Comparison of ENCODE assay signal across 8 cellular contexts in genomic region chr20:33401922-33402369, GRCh38. TPM values are rescaled to one million over a fixed set of nuclear protein-coding genes. Genes with fewer than 3 reads are reported as not detected.
A peak's percentile ranks its signal among the peaks of the same experiment; 100 is the strongest.
DNase-seq lines count a peak whose midpoint lies in the region; ATAC-seq and TF ChIP-seq lines count a peak whose summit lies in the region.

No MANE protein-coding gene starts in this region.

- H4K20me1 ChIP-seq in BLaER1 treated with 17β-estradiol and CSF1 and Interleukin-3, amounts not matched to agents 10 nM and 100 nM: peaks cover 0 to 43% (median 37%) of the 10 kb centered on the region in 11 experiments; a peak in 16 of 22 replicates

- peaks cover 26 to 42% (median 36%) of the 10 kb centered on the region in 10 experiments for H3K4me1 ChIP-seq in BLaER1 treated with 17β-estradiol and CSF1 and Interleukin-3, amounts not matched to agents 10 nM and 100 nM
- H3K4me1 ChIP-seq in ascending aorta (peaks cover 6 to 17% of the 10 kb centered on the region in 2 donors), thymus (ENCODE audit: control insufficient read depth, insufficient read depth, low read length) (peaks cover 16% of the 10 kb centered on the region)

- H3K27ac ChIP-seq in BLaER1 treated with 17β-estradiol and CSF1 and Interleukin-3, amounts not matched to agents 10 nM and 100 nM: peak overlapping the region in 9 of 11 experiments; percentile 72 to 88 (median 83); a peak in 16 of 22 replicates
- peak overlapping the region in 1 of 2 donors; percentile 56 for H3K27ac ChIP-seq in ascending aorta
- peak overlapping the region; percentile 27 for H3K27ac ChIP-seq in thymus (ENCODE audit: low read depth)

- 63% methylated on average over 8 of the region's 8 CpGs for WGBS in thymus

- H3K27me3 ChIP-seq in BLaER1 treated with 17β-estradiol and CSF1 and Interleukin-3, amounts not matched to agents 10 nM and 100 nM: no peaks in the 10 kb centered on the region
- H3K27me3 ChIP-seq in ascending aorta (no peaks in the 10 kb centered on the region), thymus (ENCODE audit: control insufficient read depth, insufficient read depth) (no peaks in the 10 kb centered on the region)

- H3K36me3 ChIP-seq in BLaER1 treated with 17β-estradiol and CSF1 and Interleukin-3, amounts not matched to agents 10 nM and 100 nM: peaks cover 8 to 36% (median 13%) of the 10 kb centered on the region in 11 experiments; a peak in 19 of 22 replicates
- H3K36me3 ChIP-seq in ascending aorta (peaks cover 0 to 3% of the 10 kb centered on the region in 2 donors), thymus (ENCODE audit: control insufficient read depth, insufficient read depth) (peaks cover under 1% of the 10 kb centered on the region)

- H3K9me3 ChIP-seq in BLaER1 treated with 17β-estradiol and CSF1 and Interleukin-3, amounts not matched to agents 10 nM and 100 nM (replicated peaks in 1 of 11): no peaks in the 10 kb centered on the region; a peak in 1 of 22 replicates
- H3K9me3 ChIP-seq in ascending aorta (no peaks in the 10 kb centered on the region), thymus (ENCODE audit: control insufficient read depth) (no peaks in the 10 kb centered on the region)

- peak overlapping the region; percentile 67 to 99 (median 94) for H3K4me2 ChIP-seq in BLaER1 treated with 17β-estradiol and CSF1 and Interleukin-3, amounts not matched to agents 10 nM and 100 nM

- ATAC-seq in HG02852 (IDR thresholded peaks at IDR 0.05; ENCODE audit: unreplicated experiment) (no peak), HG02870 (IDR thresholded peaks at IDR 0.05; ENCODE audit: unreplicated experiment) (no peak), GM18867 (IDR thresholded peaks at IDR 0.05; ENCODE audit: unreplicated experiment) (no peak)

- peak overlapping the region; percentile 86 to 100 (median 98) for H3K4me3 ChIP-seq in BLaER1 treated with 17β-estradiol and CSF1 and Interleukin-3, amounts not matched to agents 10 nM and 100 nM
- H3K4me3 ChIP-seq in LNCaP clone FGC (ENCODE audit: low read depth, low read length) (peak overlapping the region; percentile 90), ascending aorta (peak overlapping the region; percentile 76 to 94), thymus (ENCODE audit: low read length) (peak overlapping the region; percentile 85)

- TF ChIP-seq CTCF in LNCaP clone FGC (IDR thresholded peaks at IDR 0.05; ENCODE audit: control insufficient read depth, extremely low read depth, insufficient read depth): no peak
- no peak for TF ChIP-seq CTCF in ascending aorta (IDR thresholded peaks at IDR 0.05)

- peak overlapping the region; percentile 87 to 94 (median 89) for H3K9ac ChIP-seq in BLaER1 treated with 17β-estradiol and CSF1 and Interleukin-3, amounts not matched to agents 10 nM and 100 nM

- intact Hi-C loops in ascending aorta (cut with DNase I): loop anchor here (5.0 kb wide), 2 partner anchors 40 to 85 kb away; partner anchors contain the start of gene SNTA1

- DNase-seq in LNCaP clone FGC (ENCODE audit: low read depth): no peak
- DNase-seq in ascending aorta (ENCODE audit: low spot score in 2 of 2): no peak
- peak; percentile 60 for DNase-seq in left kidney (ENCODE audit: low read depth, low spot score)

RNA-seq across cellular contexts. Expression of gene CDK5RAP1, which starts 0.6 kb away (rescaled TPM):
- 42.8 TPM for total RNA-seq in ascending aorta
- polyA plus RNA-seq in thymus: 62.6 TPM

RNA-seq across cellular contexts. Expression of gene SNTA1, which starts 41.6 kb away (rescaled TPM):
- total RNA-seq in ascending aorta: 108 TPM
- 7.7 TPM for polyA plus RNA-seq in thymus
